In the genomic region with DNA sequence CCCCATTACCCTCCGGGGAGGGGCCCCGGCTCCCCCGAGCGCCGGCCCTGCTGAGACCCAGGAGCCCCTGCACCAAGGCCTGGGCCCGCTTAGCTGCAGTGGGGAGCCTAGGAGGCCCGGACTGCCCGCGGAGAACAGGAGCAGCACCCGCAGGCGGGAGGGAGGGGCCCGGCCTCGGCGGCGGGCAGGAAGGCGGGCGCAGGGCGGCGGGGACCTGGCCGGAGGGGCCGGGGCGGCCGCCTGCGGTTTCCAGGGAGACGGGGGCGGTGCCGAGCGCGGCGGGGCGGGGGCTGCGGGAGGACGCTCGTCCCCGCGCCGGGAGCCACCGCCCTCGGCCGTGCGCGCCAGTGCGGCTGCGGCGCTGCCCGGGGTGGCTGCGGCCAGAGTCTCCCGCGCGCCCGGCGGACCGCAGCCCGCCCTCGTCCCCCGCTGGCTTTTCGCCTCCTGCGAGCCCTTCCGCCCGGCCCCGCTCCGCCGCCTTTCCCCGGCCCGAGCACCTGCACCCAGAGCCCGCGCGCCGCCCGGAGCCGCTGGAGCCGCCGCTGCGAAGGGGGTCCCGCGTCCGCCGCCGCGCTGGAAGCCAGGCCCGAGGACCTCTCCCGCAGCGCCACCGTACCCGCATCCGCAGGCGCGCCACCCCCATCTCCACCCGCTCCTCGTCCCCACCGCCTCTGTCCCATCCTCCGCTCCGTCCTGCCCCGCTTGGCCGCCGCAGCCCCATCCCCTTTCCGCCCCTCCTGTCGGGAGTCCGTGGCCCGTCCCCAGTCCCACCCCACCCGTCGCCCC, we compare ENCODE assay signal across 9 cellular contexts. TPM values are rescaled to one million over a fixed set of nuclear protein-coding genes. Genes with fewer than 3 reads are reported as not detected.
DNase-seq lines count a peak whose midpoint lies in the region; ATAC-seq, FAIRE-seq and TF ChIP-seq lines count a peak whose summit lies in the region.
"Had no signal": no experiment of that assay in that cellular context is flagged by ENCODE, and none has a peak within 500 bp of the region (broad histone marks: within the 10 kb centered on the region; RNA-seq: fewer than 3 reads in every experiment).

No MANE protein-coding gene starts in this region.

- no peak for FAIRE-seq in GM12892 (lab: Jason Lieb, UNC)

- H3K9ac ChIP-seq in parathyroid adenoma, result no peak overlapping the region

- H3K4me3 ChIP-seq in CD8-positive, alpha-beta T cell (ENCODE audit: low read depth, low read length), result no peak overlapping the region
- H3K4me3 ChIP-seq in parathyroid adenoma (ENCODE audit: low read depth, low read length), result peak overlapping the region; percentile 53

- H2AFZ ChIP-seq in parathyroid adenoma, result peak overlapping the region; percentile 72

- peaks cover 28% of the 10 kb centered on the region for H3K27me3 ChIP-seq in CD8-positive, alpha-beta T cell (ENCODE audit: insufficient read depth, low read length)
- H3K27me3 ChIP-seq in parathyroid adenoma (ENCODE audit: control insufficient read depth, insufficient read depth, low read length), result no peaks in the 10 kb centered on the region

- ATAC-seq in CD8-positive, alpha-beta T cell, result no peak
- peak; percentile 75 for ATAC-seq in left ventricle myocardium superior

- H3K4me3 Mint-ChIP-seq in CD8-positive, alpha-beta T cell, result peak overlapping the region; percentile 71
- peak overlapping the region in 1 of 2 donors; percentile 73 for H3K4me3 Mint-ChIP-seq in CD14-positive monocyte

- H3K79me2 ChIP-seq in parathyroid adenoma, result no peaks in the 10 kb centered on the region

- CTCF ChIA-PET in CD8-positive, alpha-beta T cell (lab: Charles Lee), result no interaction called here

- no peaks in the 10 kb centered on the region for H3K36me3 ChIP-seq in CD8-positive, alpha-beta T cell (ENCODE audit: insufficient read depth, low read length)
- no peaks in the 10 kb centered on the region for H3K36me3 ChIP-seq in parathyroid adenoma (ENCODE audit: control insufficient read depth, insufficient read depth, low read length)

- H3K4me2 ChIP-seq in parathyroid adenoma (ENCODE audit: low read length), result peak overlapping the region; percentile 80

- H3K9me3 Mint-ChIP-seq in CD8-positive, alpha-beta T cell, result no peaks in the 10 kb centered on the region
- peaks cover 0 to 19% (median 3%) of the 10 kb centered on the region in 7 donors for H3K9me3 Mint-ChIP-seq in CD14-positive monocyte
- H3K9me3 Mint-ChIP-seq: IgD-negative memory B cell had no signal

- POLR2A ChIA-PET in CD8-positive, alpha-beta T cell (lab: Charles Lee), result no interaction called here

- H3K4me1 ChIP-seq in CD8-positive, alpha-beta T cell (ENCODE audit: insufficient read depth, low read length), result peaks cover 17% of the 10 kb centered on the region
- H3K4me1 ChIP-seq in parathyroid adenoma, result peaks cover 5% of the 10 kb centered on the region

- peaks cover 12% of the 10 kb centered on the region for H3K4me1 Mint-ChIP-seq in CD8-positive, alpha-beta T cell (ENCODE audit: low read depth)
- H3K4me1 Mint-ChIP-seq in CD14-positive monocyte, result no peaks in the 10 kb centered on the region

- H3K9me3 ChIP-seq in CD8-positive, alpha-beta T cell (ENCODE audit: low read length), result no peaks in the 10 kb centered on the region
- H3K9me3 ChIP-seq in parathyroid adenoma (ENCODE audit: control insufficient read depth, low read length), result no peaks in the 10 kb centered on the region

- H3K27me3 Mint-ChIP-seq in CD8-positive, alpha-beta T cell (ENCODE audit: low read depth), result peaks cover 38% of the 10 kb centered on the region
- H3K27me3 Mint-ChIP-seq in CD14-positive monocyte (ENCODE audit: low read depth in 3 of 3), result peaks cover 55 to 81% (median 63%) of the 10 kb centered on the region in 3 donors

- H3K27ac Mint-ChIP-seq in CD8-positive, alpha-beta T cell, result no peak overlapping the region
- no peak overlapping the region for H3K27ac Mint-ChIP-seq in CD14-positive monocyte
- H3K27ac Mint-ChIP-seq: IgD-negative memory B cell had no signal

- no peak for TF ChIP-seq CTCF in CD8-positive, alpha-beta T cell (IDR thresholded peaks at IDR 0.05)
- TF ChIP-seq CTCF in parathyroid adenoma (IDR thresholded peaks at IDR 0.05), result no peak
- no peak for TF ChIP-seq CTCF in CD14-positive monocyte (IDR thresholded peaks at IDR 0.05)

- no peak overlapping the region for H3K27ac ChIP-seq in CD8-positive, alpha-beta T cell (ENCODE audit: low read depth, low read length)
- H3K27ac ChIP-seq in angular gyrus (ENCODE audit: low read depth, low read length), result peak overlapping the region; percentile 79
- no peak overlapping the region for H3K27ac ChIP-seq in parathyroid adenoma

- no peak for TF ChIP-seq POLR2A in GM12892 (IDR thresholded peaks at IDR 0.05; ENCODE audit: low read depth, low read length)

- DNase-seq in CD8-positive, alpha-beta T cell, result peak in 1 of 7 experiments; percentile 17
- peak; percentile 23 for DNase-seq in LoVo (ENCODE audit: low spot score)
- peak; percentile 86 for DNase-seq in left ventricle myocardium superior
- DNase-seq in GM12892 (ENCODE audit: insufficient read length), result no peak
- no peak for DNase-seq in stimulated activated naive CD4-positive, alpha-beta T cell treated with Interleukin-2 at 50 U/mL for 16 hours (lab: John Stamatoyannopoulos, UW)
- no peak for DNase-seq in CD14-positive monocyte (ENCODE audit: low spot score)

- H3K36me3 Mint-ChIP-seq in CD8-positive, alpha-beta T cell, result no peaks in the 10 kb centered on the region
- peaks cover 2 to 5% of the 10 kb centered on the region in 2 donors for H3K36me3 Mint-ChIP-seq in CD14-positive monocyte
- H3K36me3 Mint-ChIP-seq: IgD-negative memory B cell had no signal

- intact Hi-C loops in CD8-positive, alpha-beta T cell (cut with DNase I, micrococcal nuclease), result no loop called here
- intact Hi-C loops in left ventricle myocardium superior (cut with micrococcal nuclease) (no loop called here), CD14-positive monocyte (cut with micrococcal nuclease) (no loop called here)

RNA-seq across cellular contexts. Expression of a gene that starts 17.2 kb away (rescaled TPM):
- total RNA-seq in CD8-positive, alpha-beta T cell, result under 1 TPM; 0.30 to 0.39 TPM
- 177 TPM for total RNA-seq in left ventricle myocardium superior
- 0.34 TPM for polyA plus RNA-seq in GM12892 (2012; ENCODE audit: missing spikeins)
- not detected for polyA plus RNA-seq in CD14-positive monocyte

Comparison
In these comparisons a context has a peak if more than half of its experiments do, and no peak if none do; other contexts are left out.
1. DNase-seq: peak in LoVo (single experiment) and left ventricle myocardium superior (single experiment); none in GM12892 (single experiment), stimulated activated naive CD4-positive, alpha-beta T cell treated with Interleukin-2 at 50 U/mL for 16 hours (single experiment) and CD14-positive monocyte (single experiment).
2. RNA of a gene that starts 17.2 kb away (total RNA-seq): 177 TPM in left ventricle myocardium superior (single experiment); 0.30 to 0.39 TPM in CD8-positive, alpha-beta T cell; every median in the first group is over 100 times any median in the second.